8 cellular contexts compared by ENCODE assay signal in the genomic region with DNA sequence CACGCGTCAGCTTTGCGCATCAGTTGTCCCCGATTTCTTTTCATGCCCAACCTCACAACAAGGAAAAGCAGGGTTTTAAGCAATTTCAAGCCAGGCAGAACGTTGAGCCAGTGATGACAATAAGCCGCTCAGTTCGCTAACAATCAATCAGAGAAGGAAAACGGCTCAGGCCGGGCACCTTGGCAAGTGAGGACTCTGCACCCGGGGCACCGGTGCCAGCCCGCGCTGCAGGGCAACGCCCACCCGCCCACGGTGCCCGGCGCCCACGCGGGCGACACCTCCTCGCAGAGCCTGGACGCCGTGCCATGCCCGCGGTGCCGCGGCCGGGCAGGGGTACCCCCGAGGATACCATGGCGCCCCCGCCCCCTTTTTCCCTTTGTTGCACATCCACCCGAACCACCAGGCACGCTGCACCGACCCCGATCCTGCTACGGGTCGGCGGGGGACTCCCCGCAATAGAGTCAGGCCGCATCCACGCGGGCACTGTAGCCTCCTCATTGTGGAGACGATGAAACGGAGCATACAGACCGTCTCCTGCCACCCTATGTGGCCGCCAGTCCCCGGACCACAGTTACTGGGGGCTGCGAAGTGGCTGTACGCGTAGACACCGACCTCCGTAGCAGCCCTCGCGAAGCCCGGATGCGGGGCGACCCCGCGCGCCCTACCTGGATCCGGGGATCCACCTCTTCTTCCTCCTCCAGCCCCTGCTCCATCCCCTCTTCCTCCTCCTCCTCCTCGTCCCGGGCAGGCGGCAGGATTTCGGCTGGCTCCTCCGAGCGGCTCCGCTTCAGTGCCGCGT. TPM values are rescaled to one million over a fixed set of nuclear protein-coding genes. Genes with fewer than 3 reads are reported as not detected.
DNase-seq lines count a peak whose midpoint lies in the region; ATAC-seq, FAIRE-seq and TF ChIP-seq lines count a peak whose summit lies in the region.

No MANE protein-coding gene starts in this region.

- no peaks in the 10 kb centered on the region for H3K9me1 ChIP-seq in K562 (ENCODE audit: control insufficient read depth, insufficient read depth, low read length)

- no peaks in the 10 kb centered on the region for H3K27me3 Mint-ChIP-seq in T-cell

- POLR2A ChIA-PET in T-cell (lab: Charles Lee): interaction anchor here (0.6 to 1.6 kb wide), 3 partner anchors 14 to 39 kb away, joined by 3 to 5 read pairs (median 4); no protein-coding TSS in a partner anchor
- POLR2A ChIA-PET in K562 (lab: Yijun Ruan, JAX): interaction anchor here (0.7 to 2.3 kb wide), 13 partner anchors 8 to 295 kb away, joined by 3 to 19 read pairs (median 4); no protein-coding TSS in a partner anchor

- TF ChIP-seq POLR2A in K562 (conservative IDR thresholded peaks at IDR 0.05) (no peak), spleen (IDR thresholded peaks at IDR 0.05) (no peak)

- CTCF ChIA-PET in T-cell (lab: Charles Lee): interaction anchor here (0.5 to 2.9 kb wide), 24 partner anchors 8 to 126 kb away, joined by 3 to 46 read pairs (median 4); partner anchors contain the start of gene CAPN7 (in 1 of the 2)
- CTCF ChIA-PET in K562 (lab: Yijun Ruan, JAX; ENCODE audit: low intra/inter-chr PET ratio): interaction anchor here (2.0 kb wide), 1 partner anchor 64 kb away, joined by 10 read pairs; no protein-coding TSS in a partner anchor

- H3K36me3 ChIP-seq in K562 (ENCODE audit: control insufficient read depth, insufficient read depth, low read length): peaks cover 21% of the 10 kb centered on the region; the same call in 1 of the 3 replicates
- peaks cover 0 to 35% (median 0%) of the 10 kb centered on the region in 6 donors for H3K36me3 ChIP-seq in spleen

- no peak for TF ChIP-seq EP300 in K562 (IDR thresholded peaks at IDR 0.05; ENCODE audit: low read length)

- DNase-seq in T-cell (peak in 20 of 34 experiments; percentile 9 to 45 (median 25)), K562 (ENCODE audit: extremely low read depth in 1 of 4, low spot score in 3 of 4) (no peak), inferior parietal cortex (ENCODE audit: extremely low spot score) (peak; percentile 39), spleen (peak; percentile 91), glomerular visceral epithelial cell (ENCODE audit: extremely low spot score) (no peak), NCI-H774 (lab: John Stamatoyannopoulos, UW) (no peak)

- TF ChIP-seq RAD21 in K562 (CRISPR knock-in tag; conservative IDR thresholded peaks at IDR 0.05 in 1 of 2, IDR thresholded peaks at IDR 0.05 in 1 of 2): no peak

- peaks cover 58 to 64% (median 61%) of the 10 kb centered on the region in 3 donors for H3K4me1 Mint-ChIP-seq in T-cell

- H3K4me1 ChIP-seq in K562 (replicated peaks in 1 of 2; ENCODE audit: control insufficient read depth in 2 of 2, insufficient read depth in 2 of 2, low read length in 2 of 2): peaks cover 23 to 31% of the 10 kb centered on the region in 2 experiments
- H3K4me1 ChIP-seq in spleen: peaks cover 23 to 69% (median 57%) of the 10 kb centered on the region in 6 donors

- no peaks in the 10 kb centered on the region for H3K27me3 ChIP-seq in K562 (ENCODE audit: control insufficient read depth in 2 of 2, insufficient read depth in 2 of 2, low read length in 2 of 2)
- H3K27me3 ChIP-seq in spleen (replicated peaks in 1 of 7): peaks cover 0 to 5% (median 0%) of the 10 kb centered on the region in 7 donors

- BruUV-seq in K562 (replicated peaks; lab: Mats Ljungman, UMichigan): no TSS peak

- no peak for TF ChIP-seq CTCF in K562 (IDR thresholded peaks at IDR 0.05 in 2 of 3, conservative IDR thresholded peaks at IDR 0.05 in 1 of 3; ENCODE audit: insufficient read depth in 2 of 3, low read depth in 1 of 3, low read length in 3 of 3)
- TF ChIP-seq CTCF in spleen (IDR thresholded peaks at IDR 0.05 in 8 of 11, conservative IDR thresholded peaks at IDR 0.05 in 3 of 11): no peak

- peaks cover 20% of the 10 kb centered on the region; the same call in 2 of the 3 replicates for H3K79me2 ChIP-seq in K562 (ENCODE audit: control insufficient read depth, insufficient read depth, low read length)

- no peaks in the 10 kb centered on the region for H3K9me3 ChIP-seq in K562 (replicated peaks; ENCODE audit: control insufficient read depth, insufficient read depth, low read depth, low read length)
- H3K9me3 ChIP-seq in spleen: no peaks in the 10 kb centered on the region

- peak overlapping the region; percentile 84 to 96 (median 96) for H3K4me3 Mint-ChIP-seq in T-cell

- WGBS in K562 (ENCODE audit: insufficient coverage, low coverage, missing lambda C conversion rate): 3% methylated on average over 67 of the region's 71 CpGs
- WGBS in spleen, 5 donors: 2 to 3% (median 3%) methylated on average over 43 to 71 of the region's 71 CpGs

- H3K27ac Mint-ChIP-seq in T-cell: peak overlapping the region; percentile 78 to 85

- H3K9ac ChIP-seq in K562 (ENCODE audit: insufficient read depth in 1 of 2, low read depth in 2 of 2, low read length in 2 of 2): peak overlapping the region; percentile 68 to 98

- no peaks in the 10 kb centered on the region for H4K20me1 ChIP-seq in K562 (replicated peaks; ENCODE audit: control insufficient read depth, insufficient read depth, low read length)

- H3K27ac ChIP-seq in K562 (ENCODE audit: extremely low read depth, low read depth, low read length): peak overlapping the region; percentile 71; the same call in 2 of the 3 replicates
- H3K27ac ChIP-seq in spleen: peak overlapping the region; percentile 53 to 97 (median 90)

- peak overlapping the region; percentile 85 for H3K4me3 ChIP-seq in K562
- peak overlapping the region; percentile 62 to 99 (median 86) for H3K4me3 ChIP-seq in spleen

- in situ Hi-C loops in K562 (cut with MboI): no loop called here

- H3K9me3 Mint-ChIP-seq in T-cell: no peaks in the 10 kb centered on the region

- intact Hi-C loops in K562 (cut with micrococcal nuclease) (loop anchor here (1.0 to 2.0 kb wide), 3 partner anchors 21 to 63 kb away; no protein-coding TSS in a partner anchor), spleen (cut with DNase I; ENCODE audit: low total_unique reads) (loop anchor here (10.0 kb wide), 1 partner anchor 57 kb away; no protein-coding TSS in a partner anchor)

- H2AFZ ChIP-seq in K562 (ENCODE audit: low read depth, low read length): peak overlapping the region; percentile 100

- no peak for FAIRE-seq in K562 (lab: Jason Lieb, UNC)

- ATAC-seq in GM18867 (IDR thresholded peaks at IDR 0.05; ENCODE audit: unreplicated experiment) (peak; percentile 32), HG03025 (IDR thresholded peaks at IDR 0.05; ENCODE audit: low FRiP score, unreplicated experiment) (peak; percentile 29), T-cell (replicated peaks in 1 of 4) (peak; percentile 52 to 60 (median 54)), K562 (peak; percentile 58)

- peak overlapping the region; percentile 93 for H3K4me2 ChIP-seq in K562 (ENCODE audit: insufficient read depth, low read length)

- peaks cover 25% of the 10 kb centered on the region for H3K36me3 Mint-ChIP-seq in T-cell

TF ChIP-seq in K562, 482 proteins besides CTCF, POLR2A, EP300 and RAD21 (continues in another document):
- TF ChIP-seq TSC22D4 (tag; IDR thresholded peaks at IDR 0.05) (no peak), SAFB2 (IDR thresholded peaks at IDR 0.05; ENCODE audit: borderline replicate concordance, low read depth, low read length, severe bottlenecking) (no peak), KLF6 (CRISPR knock-in tag; IDR thresholded peaks at IDR 0.05; ENCODE audit: borderline replicate concordance) (no peak), HES1 (IDR thresholded peaks at IDR 0.05; ENCODE audit: low read depth) (no peak), ZNF57 (CRISPR knock-in tag; IDR thresholded peaks at IDR 0.05) (no peak), STAG1 (CRISPR knock-in tag; IDR thresholded peaks at IDR 0.05; ENCODE audit: borderline replicate concordance) (0 out of 2 replicates have a peak, but pooled peaks have one; percentile 44), NR4A1 (CRISPR knock-in tag; IDR thresholded peaks at IDR 0.05) (no peak), NR4A1 (tag; IDR thresholded peaks at IDR 0.05) (peak; percentile 34; the same call in 1 of the 2 replicates), GATA2 (CRISPR knock-in tag; IDR thresholded peaks at IDR 0.05) (0 out of 2 replicates have a peak, but pooled peaks have one; percentile 0), ILK (tag; IDR thresholded peaks at IDR 0.05; ENCODE audit: borderline replicate concordance, low read depth) (no peak), ZBTB1 (CRISPR knock-in tag; IDR thresholded peaks at IDR 0.05; ENCODE audit: borderline replicate concordance, low read depth) (0 out of 2 replicates have a peak, but pooled peaks have one; percentile 5), TEAD4 (IDR thresholded peaks at IDR 0.05; ENCODE audit: low read length) (no peak), TEAD4 (CRISPR knock-in tag; IDR thresholded peaks at IDR 0.05; ENCODE audit: borderline replicate concordance) (no peak), ARID1B (IDR thresholded peaks at IDR 0.05) (no peak), MIER1 (IDR thresholded peaks at IDR 0.05; ENCODE audit: low read depth) (no peak)

RNA-seq across cellular contexts. Expression of gene SH3BP5, which starts 0.6 kb away (rescaled TPM):
- total RNA-seq in T-cell: 10 to 100 TPM; 25.0 to 66.7 (median 41.7) TPM
- 17.8 and 19.2 TPM in 2 replicates for total RNA-seq in K562 (2011; cell fraction: chromatin; rRNA removed; ENCODE audit: low replicate concordance)
- 10.1 and 13.8 TPM in 2 replicates for total RNA-seq in K562 (2011; cell fraction: nucleolus; rRNA removed)
- total RNA-seq in K562 (2011; cell fraction: nucleoplasm; rRNA removed): 11.7 and 17.1 TPM in 2 replicates
- total RNA-seq in K562 (2014; rRNA removed): 14.9 and 17.1 TPM in 2 replicates
- 13.5 and 15.2 TPM in 2 replicates for total RNA-seq in K562 (2014; rRNA removed; fragmentation: Illumina TruSeq; extraction: Trizol)
- total RNA-seq in K562 (2015; rRNA removed; fragmentation: Illumina TruSeq; extraction: Trizol): 12.2 and 13.5 TPM in 2 replicates
- 13.9 and 18.6 TPM in 2 replicates for total RNA-seq in K562 (2021)
- polyA plus RNA-seq in K562 (2011; rRNA removed): 26.2 and 29.0 TPM in 2 replicates
- 19.8 and 19.9 TPM in 2 replicates for polyA plus RNA-seq in K562 (2011; cell fraction: cytosol; rRNA removed)
- polyA plus RNA-seq in K562 (2011; cell fraction: nucleus; rRNA removed): 18.5 and 19.8 TPM in 2 replicates
- polyA plus RNA-seq in K562 (2012): 20.4 and 27.0 TPM in 2 replicates
- 22.0 and 28.0 TPM in 2 replicates for polyA plus RNA-seq in K562 (2014; fragmentation: Illumina TruSeq; extraction: Trizol)
- polyA plus RNA-seq in K562 (2014; fragmentation: Nextera tagmentation; extraction: Ambion mirVana): 1 to 10 TPM; 2.9 to 3.5 TPM
- 23.4 and 24.7 TPM in 2 replicates for polyA plus RNA-seq in K562 (2014; rRNA removed)
- 15.7 and 16.1 TPM in 2 replicates for polyA minus RNA-seq in K562 (2011; rRNA and poly(A)+ RNA removed)
- 12.2 and 14.1 TPM in 2 replicates for polyA minus RNA-seq in K562 (2011; cell fraction: cytosol; rRNA and poly(A)+ RNA removed)
- polyA minus RNA-seq in K562 (2011; cell fraction: nucleus; rRNA and poly(A)+ RNA removed): 8.8 and 12.4 TPM in 2 replicates
- 10 to 100 TPM; 46.6 to 75.0 (median 62.3) TPM for total RNA-seq in spleen
- polyA plus RNA-seq in spleen: 10 to 100 TPM; 36.4 to 46.0 (median 39.7) TPM

Comparison
In these comparisons a context has a peak if more than half of its experiments do, and no peak if none do; other contexts are left out.
1. DNase-seq: peak in T-cell (20 of 34), inferior parietal cortex (single experiment) and spleen (single experiment); none in K562 (0 of 4), glomerular visceral epithelial cell (single experiment) and NCI-H774 (single experiment).
2. Peak in every context shown above with its lines, with median percentiles within 50 percentile points of each other: ATAC-seq.